8 cellular contexts compared by ENCODE assay signal in genomic region chr15:26082833-26083174, GRCh38.
DNase-seq lines count a peak whose midpoint lies in the region; ATAC-seq and TF ChIP-seq lines count a peak whose summit lies in the region.

No MANE protein-coding gene starts in this region.

- H3K4me1 ChIP-seq in gastrocnemius medialis, result no peaks in the 10 kb centered on the region

- DNase-seq in CD14-positive monocyte (ENCODE audit: low spot score), result no peak
- no peak for DNase-seq in activated CD8-positive, alpha-beta T cell treated with anti-CD3 and anti-CD28 coated beads, Interleukin-2, amount 10 ng/mL, durations not matched to agents 7 days and 5 days
- DNase-seq in left ventricle myocardium superior, result no peak
- no peak for DNase-seq in gastrocnemius medialis
- no peak for DNase-seq in GM03348 (ENCODE audit: low spot score)

- CTCF ChIA-PET in activated CD8-positive, alpha-beta T cell treated with anti-CD3 and anti-CD28 coated beads, Interleukin-2, amount 10 ng/mL, durations not matched to agents 7 days and 5 days (lab: Charles Lee), result interaction anchor here (0.8 kb wide), 1 partner anchor 13 kb away, joined by 4 read pairs; no protein-coding TSS in a partner anchor

- H3K27ac ChIP-seq in gastrocnemius medialis, result peak overlapping the region; percentile 82 to 88 (median 86)

- H3K9me3 Mint-ChIP-seq in CD14-positive monocyte, result peaks cover 2 to 6% (median 3%) of the 10 kb centered on the region in 7 donors
- no peaks in the 10 kb centered on the region for H3K9me3 Mint-ChIP-seq in activated CD8-positive, alpha-beta T cell treated with anti-CD3 and anti-CD28 coated beads, Interleukin-2, amount 10 ng/mL, durations not matched to agents 7 days and 5 days (ENCODE audit: insufficient read depth)

- peak overlapping the region; percentile 83 to 94 (median 88) for H3K4me3 ChIP-seq in gastrocnemius medialis

- TF ChIP-seq CTCF in CD14-positive monocyte (IDR thresholded peaks at IDR 0.05) (no peak), gastrocnemius medialis (IDR thresholded peaks at IDR 0.05 in 4 of 5, conservative IDR thresholded peaks at IDR 0.05 in 1 of 5) (no peak)

- ATAC-seq in HG02759 (IDR thresholded peaks at IDR 0.05; ENCODE audit: unreplicated experiment) (peak; percentile 12), left ventricle myocardium superior (peak; percentile 52), gastrocnemius medialis (peak; percentile 16 to 28), HG03095 (IDR thresholded peaks at IDR 0.05; ENCODE audit: unreplicated experiment) (no peak), HG03139 (IDR thresholded peaks at IDR 0.05; ENCODE audit: unreplicated experiment) (no peak)
- ATAC-seq in activated CD8-positive, alpha-beta T cell treated with anti-CD3 and anti-CD28 coated beads, Interleukin-2, amount 10 ng/mL, durations not matched to agents 7 days and 5 days, result no peak

- POLR2A ChIA-PET in activated CD8-positive, alpha-beta T cell treated with anti-CD3 and anti-CD28 coated beads, Interleukin-2, amount 10 ng/mL, durations not matched to agents 7 days and 5 days (lab: Charles Lee), result interaction anchor here (0.6 to 1.0 kb wide), 3 partner anchors 11 to 222 kb away, joined by 3 to 4 read pairs (median 4); no protein-coding TSS in a partner anchor

- peaks cover 12% of the 10 kb centered on the region for H3K4me1 Mint-ChIP-seq in CD14-positive monocyte
- peaks cover 17% of the 10 kb centered on the region for H3K4me1 Mint-ChIP-seq in activated CD8-positive, alpha-beta T cell treated with anti-CD3 and anti-CD28 coated beads, Interleukin-2, amount 10 ng/mL, durations not matched to agents 7 days and 5 days (ENCODE audit: low read depth)

- no peak for TF ChIP-seq POLR2A in gastrocnemius medialis (IDR thresholded peaks at IDR 0.05)

- intact Hi-C loops in CD14-positive monocyte (cut with micrococcal nuclease), result no loop called here
- intact Hi-C loops in left ventricle myocardium superior (cut with micrococcal nuclease), result no loop called here
- intact Hi-C loops in gastrocnemius medialis (cut with DNase I; ENCODE audit: low total_unique reads), result no loop called here

- peaks cover 0 to 3% (median 0%) of the 10 kb centered on the region in 3 donors for H3K27me3 Mint-ChIP-seq in CD14-positive monocyte (ENCODE audit: low read depth in 3 of 3)
- H3K27me3 Mint-ChIP-seq in activated CD8-positive, alpha-beta T cell treated with anti-CD3 and anti-CD28 coated beads, Interleukin-2, amount 10 ng/mL, durations not matched to agents 7 days and 5 days (ENCODE audit: low read depth), result peaks cover 10% of the 10 kb centered on the region

- H3K4me3 Mint-ChIP-seq in CD14-positive monocyte, result peak overlapping the region; percentile 78 to 79
- peak overlapping the region; percentile 79 for H3K4me3 Mint-ChIP-seq in activated CD8-positive, alpha-beta T cell treated with anti-CD3 and anti-CD28 coated beads, Interleukin-2, amount 10 ng/mL, durations not matched to agents 7 days and 5 days

- peak overlapping the region in 3 of 7 donors; percentile 1 to 80 (median 10) for H3K27ac Mint-ChIP-seq in CD14-positive monocyte
- H3K27ac Mint-ChIP-seq in activated CD8-positive, alpha-beta T cell treated with anti-CD3 and anti-CD28 coated beads, Interleukin-2, amount 10 ng/mL, durations not matched to agents 7 days and 5 days, result peak overlapping the region; percentile 86

- no peaks in the 10 kb centered on the region for H3K36me3 Mint-ChIP-seq in CD14-positive monocyte
- H3K36me3 Mint-ChIP-seq in activated CD8-positive, alpha-beta T cell treated with anti-CD3 and anti-CD28 coated beads, Interleukin-2, amount 10 ng/mL, durations not matched to agents 7 days and 5 days (ENCODE audit: low read depth), result peaks cover 3% of the 10 kb centered on the region

- in situ Hi-C loops in gastrocnemius medialis (cut with MboI; ENCODE audit: low sequenced_read_pairs in 4 of 4), result no loop called here

- no peaks in the 10 kb centered on the region for H3K9me3 ChIP-seq in gastrocnemius medialis

- no peaks in the 10 kb centered on the region for H3K36me3 ChIP-seq in gastrocnemius medialis

- no peaks in the 10 kb centered on the region for H3K27me3 ChIP-seq in gastrocnemius medialis

Comparison
In these comparisons a context has a peak if more than half of its experiments do, and no peak if none do; other contexts are left out.
1. ATAC-seq: peak in HG02759 (single experiment), left ventricle myocardium superior (single experiment) and gastrocnemius medialis (2 of 2); none in activated CD8-positive, alpha-beta T cell treated with anti-CD3 and anti-CD28 coated beads, Interleukin-2, amount 10 ng/mL, durations not matched to agents 7 days and 5 days (single experiment), HG03095 (single experiment) and HG03139 (single experiment).